ENCODE assay signal across 8 cellular contexts in genomic region chr3:152200476-152201422, GRCh38.
DNase-seq lines count a peak whose midpoint lies in the region; ATAC-seq and TF ChIP-seq lines count a peak whose summit lies in the region.

No MANE protein-coding gene starts in this region.

- dilution Hi-C loops in IMR-90 (cut with HindIII; ENCODE audit: low sequenced_read_pairs, unreplicated experiment) = no loop called here

- H4K5ac ChIP-seq in IMR-90 (ENCODE audit: low read depth, low read length) = no peak overlapping the region

- H3K4ac ChIP-seq in IMR-90 (ENCODE audit: low read depth, low read length) = no peak overlapping the region
- no peak overlapping the region for H3K4ac ChIP-seq in neuronal stem cell (ENCODE audit: low read length)

- no peaks in the 10 kb centered on the region for H3K9me3 Mint-ChIP-seq in central memory CD8-positive, alpha-beta T cell

- peaks cover 8% of the 10 kb centered on the region for H3K36me3 Mint-ChIP-seq in central memory CD8-positive, alpha-beta T cell (ENCODE audit: insufficient read depth)

- peak overlapping the region; percentile 68 for H3K4me3 Mint-ChIP-seq in central memory CD8-positive, alpha-beta T cell

- POLR2A ChIA-PET in IMR-90 (lab: Charles Lee; ENCODE audit: unreplicated experiment) = no interaction called here

- no peaks in the 10 kb centered on the region for H4K20me1 ChIP-seq in DND-41 (ENCODE audit: insufficient read depth, low read length)
- H4K20me1 ChIP-seq in IMR-90 (ENCODE audit: insufficient read depth, low read length) = no peaks in the 10 kb centered on the region

- H4K8ac ChIP-seq in IMR-90 (ENCODE audit: low read depth in 2 of 2, low read length in 2 of 2) = no peak overlapping the region; a peak in 1 of 4 replicates
- H4K8ac ChIP-seq in neuronal stem cell (ENCODE audit: low read depth, low read length) = no peak overlapping the region

- H4K91ac ChIP-seq in IMR-90 (ENCODE audit: insufficient read depth, low read depth, low read length) (no peak overlapping the region), neuronal stem cell (ENCODE audit: low read depth, low read length, poor library complexity) (no peak overlapping the region)

- H3K14ac ChIP-seq in IMR-90 (replicated peaks; ENCODE audit: low read depth, low read length) (no peak overlapping the region), neuronal stem cell (ENCODE audit: low read length) (no peak overlapping the region)

- BruUV-seq in IMR-90 (replicated peaks; lab: Mats Ljungman, UMichigan) = no TSS peak

- no peak for TF ChIP-seq POLR2A in IMR-90 (IDR thresholded peaks at IDR 0.05; ENCODE audit: low read depth, low read length)

- H2AFZ ChIP-seq in DND-41 (ENCODE audit: low read depth, low read length) = peak overlapping the region; percentile 9; the same call in 1 of the 2 replicates
- H2AFZ ChIP-seq in IMR-90 (replicated peaks; ENCODE audit: low read length, poor library complexity) = no peak overlapping the region
- H2AFZ ChIP-seq in neuronal stem cell (ENCODE audit: low read length) = peak overlapping the region; percentile 4

- no peak overlapping the region for H2BK120ac ChIP-seq in IMR-90 (ENCODE audit: low read depth, low read length)
- no peak overlapping the region for H2BK120ac ChIP-seq in neuronal stem cell (ENCODE audit: low read depth, low read length)

- H3K9ac ChIP-seq in DND-41 (ENCODE audit: low read depth, low read length) = peak overlapping the region; percentile 71
- no peak overlapping the region; the same call in 1 of the 2 replicates for H3K9ac ChIP-seq in IMR-90 (ENCODE audit: low read depth, low read length)
- H3K9ac ChIP-seq in neuronal stem cell (ENCODE audit: low read depth, low read length, poor library complexity) = no peak overlapping the region

- H2AK5ac ChIP-seq in IMR-90 (ENCODE audit: low read depth, low read length) (no peak overlapping the region), neuronal stem cell (ENCODE audit: low read depth, low read length) (no peak overlapping the region)

- no peak for TF ChIP-seq RAD21 in IMR-90 (IDR thresholded peaks at IDR 0.05; ENCODE audit: low read length)

- ATAC-seq in DND-41 (ENCODE audit: insufficient read depth, low read depth) = 0 out of 3 replicates have a peak, but pooled peaks have one; percentile 15
- no peak for ATAC-seq in IMR-90 (ENCODE audit: low read depth)
- ATAC-seq in central memory CD8-positive, alpha-beta T cell (replicated peaks; ENCODE audit: extremely low read depth, poor library complexity, severe bottlenecking) = peak; percentile 42
- ATAC-seq in HG03460 (IDR thresholded peaks at IDR 0.05; ENCODE audit: unreplicated experiment) = no peak

- no CpG with 5 or more reads among the region's 3 CpGs for WGBS in IMR-90 (ENCODE audit: extremely low coverage in 2 of 2, insufficient read length in 1 of 2), 2 experiments
- WGBS in neuronal stem cell (ENCODE audit: extremely low coverage in 2 of 2, insufficient read length in 2 of 2, insufficient replicate concordance in 1 of 2), 2 donors = no CpG with 5 or more reads among the region's 3 CpGs

- H3K27ac Mint-ChIP-seq in central memory CD8-positive, alpha-beta T cell (ENCODE audit: low read depth) = peak overlapping the region; percentile 99

- H3K18ac ChIP-seq in IMR-90 (ENCODE audit: low read depth, low read length) (0 out of 2 replicates have a peak overlapping the region, but pooled peaks have one; percentile 66), neuronal stem cell (ENCODE audit: low read length) (no peak overlapping the region)

- H3K9me3 ChIP-seq in DND-41 (ENCODE audit: insufficient read depth, low read length, severe bottlenecking) (no peaks in the 10 kb centered on the region), IMR-90 (ENCODE audit: control insufficient read depth, insufficient read depth, low read length) (no peaks in the 10 kb centered on the region), neuronal stem cell (replicated peaks in 1 of 2; ENCODE audit: control insufficient read depth in 2 of 2, insufficient read depth in 1 of 2, low read depth in 1 of 2, low read length in 2 of 2) (no peaks in the 10 kb centered on the region)

- TF ChIP-seq CTCF in DND-41 (IDR thresholded peaks at IDR 0.05; ENCODE audit: borderline replicate concordance, extremely low read depth, low read length, poor library complexity, severe bottlenecking) (no peak), IMR-90 (conservative IDR thresholded peaks at IDR 0.05; ENCODE audit: low read depth, low read length) (no peak)

- H3K4me2 ChIP-seq in DND-41 (ENCODE audit: insufficient read depth, low read length) = peak overlapping the region; percentile 60
- H3K4me2 ChIP-seq in IMR-90 (ENCODE audit: low read depth, low read length) = peak overlapping the region; percentile 22; the same call in 1 of the 2 replicates
- H3K4me2 ChIP-seq in neuronal stem cell (ENCODE audit: insufficient read depth, low read length, poor library complexity, severe bottlenecking) = no peak overlapping the region

- H3K56ac ChIP-seq in IMR-90 (ENCODE audit: extremely low read depth, insufficient read depth, low read length) = no peak overlapping the region

- no peak overlapping the region for H2AK9ac ChIP-seq in IMR-90 (replicated peaks; ENCODE audit: low read depth, low read length, poor library complexity)

- H3K4me3 ChIP-seq in DND-41 (ENCODE audit: low read depth in 1 of 2, low read length in 2 of 2) (peak overlapping the region in 1 of 2 experiments; percentile 42; a peak in 2 of 4 replicates), IMR-90 (ENCODE audit: insufficient read depth, low read depth, low read length) (no peak overlapping the region), neuronal stem cell (ENCODE audit: low read length in 2 of 2) (no peak overlapping the region)

- H2BK12ac ChIP-seq in neuronal stem cell (ENCODE audit: low read length) = no peak overlapping the region

- H3K23ac ChIP-seq in IMR-90 (ENCODE audit: low read depth, low read length) = no peak overlapping the region
- H3K23ac ChIP-seq in neuronal stem cell (ENCODE audit: low read depth, low read length, poor library complexity) = no peak overlapping the region

- H3K79me1 ChIP-seq in IMR-90 (ENCODE audit: low read depth in 1 of 2, low read length in 2 of 2) (no peaks in the 10 kb centered on the region; a peak in 1 of 4 replicates), neuronal stem cell (ENCODE audit: low read depth, low read length) (no peaks in the 10 kb centered on the region)

- CTCF ChIA-PET in IMR-90 (lab: Yijun Ruan, JAX) = no interaction called here

- peak overlapping the region; percentile 7 for H2BK5ac ChIP-seq in IMR-90 (ENCODE audit: low read depth, low read length, poor library complexity, severe bottlenecking)
- no peak overlapping the region for H2BK5ac ChIP-seq in neuronal stem cell (ENCODE audit: low read length)

- H3K79me2 ChIP-seq in DND-41 (ENCODE audit: insufficient read depth, low read length) = peaks cover 100% of the 10 kb centered on the region

- peaks cover 78% of the 10 kb centered on the region for H3K4me1 Mint-ChIP-seq in central memory CD8-positive, alpha-beta T cell

- H3K27me3 Mint-ChIP-seq in central memory CD8-positive, alpha-beta T cell = no peaks in the 10 kb centered on the region

- H3K4me1 ChIP-seq in DND-41 (ENCODE audit: insufficient read depth, low read length) = peaks cover 83% of the 10 kb centered on the region
- H3K4me1 ChIP-seq in IMR-90 (ENCODE audit: control insufficient read depth, insufficient read depth, low read length) = peaks cover 4% of the 10 kb centered on the region; the same call in 1 of the 2 replicates
- no peaks in the 10 kb centered on the region for H3K4me1 ChIP-seq in neuronal stem cell (ENCODE audit: control insufficient read depth in 2 of 2, insufficient read depth in 1 of 2, low read depth in 1 of 2, low read length in 2 of 2)

- intact Hi-C loops in IMR-90 (cut with micrococcal nuclease) = no loop called here

- in situ Hi-C loops in IMR-90 (cut with MboI; ENCODE audit: low sequenced_read_pairs) = no loop called here

- H3K36me3 ChIP-seq in DND-41 (ENCODE audit: insufficient read depth, low read length) = no peaks in the 10 kb centered on the region
- H3K36me3 ChIP-seq in IMR-90 (ENCODE audit: control insufficient read depth, insufficient read depth, low read length) = no peaks in the 10 kb centered on the region
- no peaks in the 10 kb centered on the region for H3K36me3 ChIP-seq in neuronal stem cell (replicated peaks in 1 of 2; ENCODE audit: control insufficient read depth in 2 of 2, insufficient read depth in 2 of 2, low read length in 2 of 2)

- H3K9me1 ChIP-seq in IMR-90 (ENCODE audit: insufficient read depth, low read length) = no peaks in the 10 kb centered on the region

- H2BK15ac ChIP-seq in IMR-90 (ENCODE audit: low read depth, low read length) (no peak overlapping the region), neuronal stem cell (ENCODE audit: low read length) (no peak overlapping the region)

- no peak for DNase-seq in DND-41
- no peak for DNase-seq in IMR-90
- DNase-seq in central memory CD8-positive, alpha-beta T cell (ENCODE audit: low spot score in 2 of 2) = no peak
- DNase-seq in neuronal stem cell (ENCODE audit: low spot score) = no peak
- no peak for DNase-seq in NCI-H1417 treated with DMSO at 0.1 percent for 48 hours (lab: John Stamatoyannopoulos, UW)
- DNase-seq in AG08395 (ENCODE audit: low spot score) = no peak
- DNase-seq in NCI-H510A (lab: John Stamatoyannopoulos, UW) = no peak

- peak overlapping the region; percentile 91 for H3K27ac ChIP-seq in DND-41 (ENCODE audit: low read length)
- H3K27ac ChIP-seq in IMR-90 (ENCODE audit: insufficient read depth, low read length) = no peak overlapping the region
- H3K27ac ChIP-seq in neuronal stem cell (replicated peaks; ENCODE audit: low read length) = no peak overlapping the region

- no peak overlapping the region for H2BK20ac ChIP-seq in IMR-90 (ENCODE audit: low read depth, low read length)

- no peaks in the 10 kb centered on the region for H3K27me3 ChIP-seq in DND-41 (ENCODE audit: insufficient read depth, low read length, poor library complexity)
- H3K27me3 ChIP-seq in IMR-90 (ENCODE audit: control insufficient read depth, insufficient read depth, low read length) = no peaks in the 10 kb centered on the region
- H3K27me3 ChIP-seq in neuronal stem cell (ENCODE audit: control insufficient read depth in 3 of 3, insufficient read depth in 3 of 3, low read depth in 1 of 3, low read length in 3 of 3) = no peaks in the 10 kb centered on the region

TF ChIP-seq in IMR-90, 13 proteins besides CTCF, POLR2A, EP300 and RAD21 (continues in another document):
- no peak for TF ChIP-seq CHD1 (IDR thresholded peaks at IDR 0.05; ENCODE audit: low read depth, low read length)
- TF ChIP-seq, protein P1, sequence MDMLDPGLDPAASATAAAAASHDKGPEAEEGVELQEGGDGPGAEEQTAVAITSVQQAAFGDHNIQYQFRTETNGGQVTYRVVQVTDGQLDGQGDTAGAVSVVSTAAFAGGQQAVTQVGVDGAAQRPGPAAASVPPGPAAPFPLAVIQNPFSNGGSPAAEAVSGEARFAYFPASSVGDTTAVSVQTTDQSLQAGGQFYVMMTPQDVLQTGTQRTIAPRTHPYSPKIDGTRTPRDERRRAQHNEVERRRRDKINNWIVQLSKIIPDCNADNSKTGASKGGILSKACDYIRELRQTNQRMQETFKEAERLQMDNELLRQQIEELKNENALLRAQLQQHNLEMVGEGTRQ (IDR thresholded peaks at IDR 0.05; ENCODE audit: low read depth, low read length) = no peak
- no peak for TF ChIP-seq MAFK (IDR thresholded peaks at IDR 0.05; ENCODE audit: low read depth, low read length)
- no peak for TF ChIP-seq BHLHE40 (IDR thresholded peaks at IDR 0.05; ENCODE audit: low read depth, low read length)
- TF ChIP-seq NFE2L2 (IDR thresholded peaks at IDR 0.05; ENCODE audit: low read depth, low read length) = no peak

Comparison
In these comparisons a context has a peak if more than half of its experiments do, and no peak if none do; other contexts are left out.
1. ATAC-seq: peak in DND-41 (single experiment) and central memory CD8-positive, alpha-beta T cell (single experiment); none in IMR-90 (single experiment) and HG03460 (single experiment).